ENCODE assay signal across 24 cellular contexts in genomic region chr2:219272995-219273394, GRCh38. TPM values are rescaled to one million over a fixed set of nuclear protein-coding genes. Genes with fewer than 3 reads are reported as not detected.
DNase-seq lines count a peak whose midpoint lies in the region; ATAC-seq, FAIRE-seq and TF ChIP-seq lines count a peak whose summit lies in the region.
"Had no signal": no experiment of that assay in that cellular context is flagged by ENCODE, and none has a peak within 500 bp of the region (broad histone marks: within the 10 kb centered on the region; RNA-seq: fewer than 3 reads in every experiment).

No MANE protein-coding gene starts in this region.

- POLR2A ChIA-PET in HCT116 (lab: Charles Lee) (no interaction called here), K562 (lab: Yijun Ruan, JAX) (interaction anchor here (0.5 to 0.8 kb wide), 4 partner anchors 9 to 232 kb away, joined by 3 to 5 read pairs (median 4); no protein-coding TSS in a partner anchor)

- no peak for FAIRE-seq in K562 (lab: Jason Lieb, UNC)
- FAIRE-seq: colon had no signal

- H3K4me2 ChIP-seq in HCT116 (ENCODE audit: low read length) (peak overlapping the region; percentile 92), K562 (ENCODE audit: insufficient read depth, low read length) (no peak overlapping the region), trophoblast cell (ENCODE audit: low read length) (no peak overlapping the region)
- H3K4me2 ChIP-seq: neural progenitor cell had no signal

- H3K79me1 ChIP-seq in trophoblast cell (ENCODE audit: low read length), result peaks cover 11% of the 10 kb centered on the region

- H2BK12ac ChIP-seq in trophoblast cell (ENCODE audit: low read length), result no peak overlapping the region

- no peak overlapping the region for H3K9ac ChIP-seq in HCT116 (ENCODE audit: low read length)
- H3K9ac ChIP-seq in K562 (ENCODE audit: insufficient read depth in 1 of 2, low read depth in 2 of 2, low read length in 2 of 2), result no peak overlapping the region
- H3K9ac ChIP-seq in trophoblast cell (ENCODE audit: low read length), result no peak overlapping the region
- H3K9ac ChIP-seq: neural progenitor cell had no signal

- H4K12ac ChIP-seq in trophoblast cell (ENCODE audit: low read depth, low read length), result no peak overlapping the region

- H2AFZ ChIP-seq in HCT116 (ENCODE audit: low read depth, low read length, poor library complexity, severe bottlenecking) (no peak overlapping the region), K562 (ENCODE audit: low read depth, low read length) (no peak overlapping the region), trophoblast cell (ENCODE audit: insufficient read depth, low read length, poor library complexity) (no peak overlapping the region)
- H2AFZ ChIP-seq: neural progenitor cell had no signal

- no peak overlapping the region for H3K23ac ChIP-seq in trophoblast cell (ENCODE audit: low read length)

- CTCF ChIA-PET in HCT116 (lab: Charles Lee), result no interaction called here
- CTCF ChIA-PET in K562 (lab: Yijun Ruan, JAX; ENCODE audit: low intra/inter-chr PET ratio), result no interaction called here

- no peak overlapping the region for H4K8ac ChIP-seq in trophoblast cell (ENCODE audit: low read depth, low read length)

- TF ChIP-seq CTCF in HCT116 (IDR thresholded peaks at IDR 0.05 in 2 of 3, conservative IDR thresholded peaks at IDR 0.05 in 1 of 3; ENCODE audit: borderline replicate concordance in 1 of 3, insufficient read depth in 1 of 3, low read depth in 2 of 3, low read length in 2 of 3) (no peak), K562 (IDR thresholded peaks at IDR 0.05 in 2 of 3, conservative IDR thresholded peaks at IDR 0.05 in 1 of 3; ENCODE audit: insufficient read depth in 2 of 3, low read depth in 1 of 3, low read length in 3 of 3) (no peak)

- no peaks in the 10 kb centered on the region for H3K9me1 ChIP-seq in K562 (ENCODE audit: control insufficient read depth, insufficient read depth, low read length)

- ATAC-seq in HCT116, result no peak
- no peak for ATAC-seq in K562
- ATAC-seq in GM18519 (IDR thresholded peaks at IDR 0.05; ENCODE audit: low FRiP score, unreplicated experiment), result no peak
- no peak for ATAC-seq in GM19452 (IDR thresholded peaks at IDR 0.05; ENCODE audit: unreplicated experiment)
- ATAC-seq: T-cell had no signal

- peak overlapping the region; percentile 29 for H4K91ac ChIP-seq in trophoblast cell (ENCODE audit: low read depth, low read length)

- no peak for TF ChIP-seq EP300 in K562 (IDR thresholded peaks at IDR 0.05; ENCODE audit: low read length)

- no peak overlapping the region for H2BK120ac ChIP-seq in trophoblast cell (ENCODE audit: insufficient read depth, low read length, poor library complexity)

- H3K4ac ChIP-seq in trophoblast cell (ENCODE audit: low read depth, low read length), result no peak overlapping the region

- BruUV-seq in HCT116 (replicated peaks; lab: Mats Ljungman, UMichigan) (no TSS peak), K562 (replicated peaks; lab: Mats Ljungman, UMichigan) (no TSS peak)

- H3K27ac ChIP-seq in HCT116 (ENCODE audit: low read depth, low read length), result no peak overlapping the region
- H3K27ac ChIP-seq in K562 (ENCODE audit: extremely low read depth, low read depth, low read length), result no peak overlapping the region
- no peak overlapping the region for H3K27ac ChIP-seq in trophoblast cell (ENCODE audit: low read depth, low read length)
- H3K27ac ChIP-seq: neural progenitor cell, VCaP had no signal

- H3K4me3 ChIP-seq in HCT116 (replicated peaks in 1 of 2; ENCODE audit: low read depth in 1 of 2, low read length in 2 of 2) (no peak overlapping the region), K562 (no peak overlapping the region), trophoblast cell (ENCODE audit: low read depth, low read length) (no peak overlapping the region)
- H3K4me3 ChIP-seq: left ventricle myocardium inferior, neural progenitor cell, thoracic aorta had no signal

- no peaks in the 10 kb centered on the region for H3K79me2 ChIP-seq in HCT116 (ENCODE audit: insufficient read depth, low read length)
- no peaks in the 10 kb centered on the region for H3K79me2 ChIP-seq in K562 (ENCODE audit: control insufficient read depth, insufficient read depth, low read length)
- peaks cover 2% of the 10 kb centered on the region for H3K79me2 ChIP-seq in trophoblast cell (ENCODE audit: control insufficient read depth, insufficient read depth, low read length, poor library complexity)

- no peak overlapping the region for H2BK5ac ChIP-seq in trophoblast cell (ENCODE audit: low read depth, low read length, poor library complexity)

- H3K18ac ChIP-seq in trophoblast cell (ENCODE audit: low read length), result no peak overlapping the region

- in situ Hi-C loops in K562 (cut with MboI), result no loop called here

- H3K27me3 ChIP-seq in HCT116 (ENCODE audit: insufficient read depth, low read length) (peaks cover 6% of the 10 kb centered on the region; the same call in 1 of the 2 replicates), K562 (ENCODE audit: control insufficient read depth in 2 of 2, insufficient read depth in 2 of 2, low read length in 2 of 2) (no peaks in the 10 kb centered on the region), trophoblast cell (ENCODE audit: insufficient read depth, low read length) (no peaks in the 10 kb centered on the region)

- no peak for TF ChIP-seq RAD21 in HCT116 (IDR thresholded peaks at IDR 0.05; ENCODE audit: low read depth)
- TF ChIP-seq RAD21 in K562 (CRISPR knock-in tag; conservative IDR thresholded peaks at IDR 0.05 in 1 of 2, IDR thresholded peaks at IDR 0.05 in 1 of 2), result no peak

- RAD21 ChIA-PET in HCT116 (lab: Charles Lee; ENCODE audit: low non-redundant PET in 1 of 2, low total read pairs in 2 of 2, uncharacterized antibody in 2 of 2, unreplicated experiment in 2 of 2), result no interaction called here

- no peak overlapping the region for H3K14ac ChIP-seq in trophoblast cell (ENCODE audit: low read length)

- H2AK5ac ChIP-seq in trophoblast cell (ENCODE audit: low read length), result no peak overlapping the region

- H3K9me2 ChIP-seq in HCT116 (ENCODE audit: insufficient read depth), result no peaks in the 10 kb centered on the region

- no peaks in the 10 kb centered on the region for H3K36me3 ChIP-seq in HCT116 (ENCODE audit: control insufficient read depth in 1 of 2, insufficient read depth in 2 of 2, low read length in 2 of 2)
- no peaks in the 10 kb centered on the region for H3K36me3 ChIP-seq in K562 (ENCODE audit: control insufficient read depth, insufficient read depth, low read length)
- no peaks in the 10 kb centered on the region for H3K36me3 ChIP-seq in trophoblast cell (ENCODE audit: control insufficient read depth in 1 of 2, insufficient read depth in 2 of 2, low read length in 2 of 2)
- H3K36me3 ChIP-seq: left ventricle myocardium inferior, neural progenitor cell, thoracic aorta had no signal

- H3K4me1 ChIP-seq in HCT116 (ENCODE audit: control insufficient read depth in 1 of 2, insufficient read depth in 2 of 2, low read length in 2 of 2) (peaks cover 33 to 46% of the 10 kb centered on the region in 2 experiments), K562 (replicated peaks in 1 of 2; ENCODE audit: control insufficient read depth in 2 of 2, insufficient read depth in 2 of 2, low read length in 2 of 2) (peaks cover 9 to 12% of the 10 kb centered on the region in 2 experiments), trophoblast cell (ENCODE audit: control insufficient read depth in 1 of 2, insufficient read depth in 2 of 2, low read length in 2 of 2) (peaks cover 13 to 14% of the 10 kb centered on the region in 2 experiments)

- 10% methylated on average over 2 of the region's 2 CpGs for whole genome bisulfite sequencing in K562 (ENCODE audit: insufficient coverage, low coverage, missing lambda C conversion rate)
- WGBS in trophoblast cell (ENCODE audit: extremely low coverage, insufficient coverage, insufficient read length), result no CpG with 5 or more reads among the region's 2 CpGs

- intact Hi-C loops in HCT116 (cut with micrococcal nuclease), result no loop called here
- intact Hi-C loops in K562 (cut with micrococcal nuclease), result no loop called here

- TF ChIP-seq POLR2A in HCT116 (IDR thresholded peaks at IDR 0.05; ENCODE audit: borderline replicate concordance, extremely low read depth, insufficient read depth, insufficient read length) (no peak), K562 (conservative IDR thresholded peaks at IDR 0.05) (no peak)

- no peaks in the 10 kb centered on the region for H4K20me1 ChIP-seq in HCT116 (ENCODE audit: insufficient read depth)
- no peaks in the 10 kb centered on the region for H4K20me1 ChIP-seq in K562 (replicated peaks; ENCODE audit: control insufficient read depth, insufficient read depth, low read length)

- DNase-seq in HCT116 (ENCODE audit: low read depth, low spot score), result no peak
- peak; percentile 65 for DNase-seq in NCI-H226
- DNase-seq in K562 (ENCODE audit: extremely low read depth in 1 of 4, low spot score in 3 of 4), result no peak
- DNase-seq in trophoblast cell, result peak in 1 of 2 donors; percentile 34
- no peak for DNase-seq in NCI-H1436 (lab: John Stamatoyannopoulos, UW)
- DNase-seq: activated CD4-positive, alpha-beta memory T cell treated with anti-CD3 and anti-CD28 coated beads for 36 hours; activated naive CD4-positive, alpha-beta T cell treated with anti-CD3 and anti-CD28 coated beads, Interleukin-2, amount 10 ng/mL, durations not matched to agents 7 days and 5 days; activated T-cell treated with anti-CD3 and anti-CD28 coated beads, Interleukin-2, amount 50 U/mL, for 24 hours; H7; left ventricle myocardium inferior; NCI-H1930; NCI-H446; Right ventricle myocardium superior; T-cell had no signal

- no peaks in the 10 kb centered on the region for H3K9me3 ChIP-seq in HCT116 (ENCODE audit: control insufficient read depth in 1 of 2, insufficient read depth in 1 of 2, low read depth in 1 of 2, low read length in 2 of 2)
- no peaks in the 10 kb centered on the region for H3K9me3 ChIP-seq in K562 (replicated peaks; ENCODE audit: control insufficient read depth, insufficient read depth, low read depth, low read length)
- H3K9me3 ChIP-seq in trophoblast cell (ENCODE audit: insufficient read depth, low read depth, low read length), result no peaks in the 10 kb centered on the region
- H3K9me3 ChIP-seq: left ventricle myocardium inferior, thoracic aorta had no signal

RNA-seq across cellular contexts. Expression of gene DNAJB2, which starts 6.2 kb away (rescaled TPM):
- total RNA-seq in HCT116 (2021; ENCODE audit: unreplicated experiment), result 36.2 TPM
- 30.8 and 44.4 TPM in 2 replicates for polyA plus RNA-seq in HCT116 (2012)
- 11.1 and 15.9 TPM in 2 replicates for total RNA-seq in K562 (2011; cell fraction: chromatin; rRNA removed; ENCODE audit: low replicate concordance)
- total RNA-seq in K562 (2011; cell fraction: nucleolus; rRNA removed), result 9.1 and 10.3 TPM in 2 replicates
- 7.7 and 9.6 TPM in 2 replicates for total RNA-seq in K562 (2011; cell fraction: nucleoplasm; rRNA removed)
- total RNA-seq in K562 (2014; rRNA removed), result 1.6 and 1.7 TPM in 2 replicates
- total RNA-seq in K562 (2014; rRNA removed; fragmentation: Illumina TruSeq; extraction: Trizol), result 0.99 and 1.1 TPM in 2 replicates
- total RNA-seq in K562 (2015; rRNA removed; fragmentation: Illumina TruSeq; extraction: Trizol), result 1.7 and 2.1 TPM in 2 replicates
- total RNA-seq in K562 (2021), result 2.5 and 2.8 TPM in 2 replicates
- polyA plus RNA-seq in K562 (2011; rRNA removed), result 2.6 and 8.2 TPM in 2 replicates
- polyA plus RNA-seq in K562 (2011; cell fraction: cytosol; rRNA removed), result 3.7 and 7.3 TPM in 2 replicates
- 9.3 and 20.5 TPM in 2 replicates for polyA plus RNA-seq in K562 (2011; cell fraction: nucleus; rRNA removed)
- 5.0 and 8.5 TPM in 2 replicates for polyA plus RNA-seq in K562 (2012)
- polyA plus RNA-seq in K562 (2014; fragmentation: Illumina TruSeq; extraction: Trizol), result 1.8 and 2.2 TPM in 2 replicates
- under 1 TPM in 1 of 2 experiments, not detected in 1; 0.08 TPM for polyA plus RNA-seq in K562 (2014; fragmentation: Nextera tagmentation; extraction: Ambion mirVana)
- 3.0 and 3.9 TPM in 2 replicates for polyA plus RNA-seq in K562 (2014; rRNA removed)
- polyA minus RNA-seq in K562 (2011; rRNA and poly(A)+ RNA removed), result 2.0 and 4.1 TPM in 2 replicates
- 3.9 and 4.7 TPM in 2 replicates for polyA minus RNA-seq in K562 (2011; cell fraction: cytosol; rRNA and poly(A)+ RNA removed)
- 3.4 and 10.0 TPM in 2 replicates for polyA minus RNA-seq in K562 (2011; cell fraction: nucleus; rRNA and poly(A)+ RNA removed)
- 55.4 and 57.3 TPM in 2 replicates for polyA plus RNA-seq in trophoblast cell (2013)

RNA-seq across cellular contexts. Expression of gene TUBA4A, which starts 19.3 kb away (rescaled TPM):
- total RNA-seq in HCT116 (2021; ENCODE audit: unreplicated experiment) (32.7 TPM), K562 (2014; rRNA removed) (32.8 and 47.0 TPM in 2 replicates), K562 (2014; rRNA removed; fragmentation: Illumina TruSeq; extraction: Trizol) (30.0 and 32.1 TPM in 2 replicates), K562 (2015; rRNA removed; fragmentation: Illumina TruSeq; extraction: Trizol) (25.1 and 26.9 TPM in 2 replicates), K562 (2021) (52.4 and 57.6 TPM in 2 replicates)
- 47.0 and 59.8 TPM in 2 replicates for polyA plus RNA-seq in HCT116 (2012)
- total RNA-seq in K562 (2011; cell fraction: chromatin; rRNA removed; ENCODE audit: low replicate concordance), result 31.2 and 48.4 TPM in 2 replicates
- total RNA-seq in K562 (2011; cell fraction: nucleolus; rRNA removed), result 21.7 and 30.7 TPM in 2 replicates
- 25.6 and 26.8 TPM in 2 replicates for total RNA-seq in K562 (2011; cell fraction: nucleoplasm; rRNA removed)
- polyA plus RNA-seq in K562 (2011; rRNA removed) (48.6 and 71.9 TPM in 2 replicates), K562 (2014; fragmentation: Illumina TruSeq; extraction: Trizol) (126 and 174 TPM in 2 replicates), K562 (2014; fragmentation: Nextera tagmentation; extraction: Ambion mirVana) (10 to 100 TPM; 31.5 to 60.0 TPM), K562 (2014; rRNA removed) (42.4 and 48.9 TPM in 2 replicates)
- polyA plus RNA-seq in K562 (2011; cell fraction: cytosol; rRNA removed), result 91.8 and 167 TPM in 2 replicates
- 89.0 and 90.1 TPM in 2 replicates for polyA plus RNA-seq in K562 (2011; cell fraction: nucleus; rRNA removed)
- polyA plus RNA-seq in K562 (2012), result 60.3 and 69.5 TPM in 2 replicates
- 19.6 and 23.6 TPM in 2 replicates for polyA minus RNA-seq in K562 (2011; rRNA and poly(A)+ RNA removed)
- 25.1 and 27.8 TPM in 2 replicates for polyA minus RNA-seq in K562 (2011; cell fraction: cytosol; rRNA and poly(A)+ RNA removed)
- 12.7 and 18.3 TPM in 2 replicates for polyA minus RNA-seq in K562 (2011; cell fraction: nucleus; rRNA and poly(A)+ RNA removed)
- 6.6 and 6.9 TPM in 2 replicates for polyA plus RNA-seq in trophoblast cell (2013)

RNA-seq across cellular contexts. Expression of gene TUBA4B, which starts 20.0 kb away (rescaled TPM):
- total RNA-seq in HCT116 (2021; ENCODE audit: unreplicated experiment) (not detected), K562 (2014; rRNA removed) (not detected in 2 replicates), K562 (2014; rRNA removed; fragmentation: Illumina TruSeq; extraction: Trizol) (not detected in 2 replicates), K562 (2015; rRNA removed; fragmentation: Illumina TruSeq; extraction: Trizol) (not detected in 2 replicates), K562 (2021) (not detected in 2 replicates)
- polyA plus RNA-seq in HCT116 (2012), result not detected in 2 replicates
- not detected in 2 replicates for total RNA-seq in K562 (2011; cell fraction: chromatin; rRNA removed; ENCODE audit: low replicate concordance)
- total RNA-seq in K562 (2011; cell fraction: nucleolus; rRNA removed), result not detected in 2 replicates
- total RNA-seq in K562 (2011; cell fraction: nucleoplasm; rRNA removed), result not detected in 2 replicates
- polyA plus RNA-seq in K562 (2011; rRNA removed) (not detected in 2 replicates), K562 (2014; fragmentation: Illumina TruSeq; extraction: Trizol) (not detected in 2 replicates), K562 (2014; fragmentation: Nextera tagmentation; extraction: Ambion mirVana) (under 1 TPM in 1 of 2 experiments, not detected in 1; 0.04 TPM), K562 (2014; rRNA removed) (not detected in 2 replicates)
- not detected in 2 replicates for polyA plus RNA-seq in K562 (2011; cell fraction: cytosol; rRNA removed)
- not detected in 2 replicates for polyA plus RNA-seq in K562 (2011; cell fraction: nucleus; rRNA removed)
- 0.05 TPM in 1 of 2 replicates, not detected in the other for polyA plus RNA-seq in K562 (2012)
- polyA minus RNA-seq in K562 (2011; rRNA and poly(A)+ RNA removed), result not detected in 2 replicates
- not detected in 2 replicates for polyA minus RNA-seq in K562 (2011; cell fraction: cytosol; rRNA and poly(A)+ RNA removed)
- polyA minus RNA-seq in K562 (2011; cell fraction: nucleus; rRNA and poly(A)+ RNA removed), result not detected in 2 replicates
- polyA plus RNA-seq in trophoblast cell (2013), result not detected in 2 replicates
- total RNA-seq: activated CD4-positive, alpha-beta memory T cell treated with anti-CD3 and anti-CD28 coated beads for 36 hours; fibroblast of lung; G401; left ventricle myocardium inferior; mononuclear cell; Right ventricle myocardium superior; T-cell; thoracic aorta had no signal
- polyA plus RNA-seq: fibroblast of lung, IgD-negative memory B cell had no signal

RNA-seq across cellular contexts. Expression of gene STK16, which starts 27.7 kb away (rescaled TPM):
- total RNA-seq in HCT116 (2021; ENCODE audit: unreplicated experiment) (31.4 TPM), K562 (2014; rRNA removed) (5.4 and 9.9 TPM in 2 replicates), K562 (2014; rRNA removed; fragmentation: Illumina TruSeq; extraction: Trizol) (13.1 and 17.8 TPM in 2 replicates), K562 (2015; rRNA removed; fragmentation: Illumina TruSeq; extraction: Trizol) (16.4 and 16.9 TPM in 2 replicates), K562 (2021) (18.2 and 19.8 TPM in 2 replicates)
- polyA plus RNA-seq in HCT116 (2012), result 44.1 and 49.2 TPM in 2 replicates
- total RNA-seq in K562 (2011; cell fraction: chromatin; rRNA removed; ENCODE audit: low replicate concordance), result 42.8 and 94.2 TPM in 2 replicates
- 52.6 and 59.7 TPM in 2 replicates for total RNA-seq in K562 (2011; cell fraction: nucleolus; rRNA removed)
- 43.8 and 46.6 TPM in 2 replicates for total RNA-seq in K562 (2011; cell fraction: nucleoplasm; rRNA removed)
- polyA plus RNA-seq in K562 (2011; rRNA removed) (34.6 and 41.4 TPM in 2 replicates), K562 (2014; fragmentation: Illumina TruSeq; extraction: Trizol) (33.8 and 36.2 TPM in 2 replicates), K562 (2014; fragmentation: Nextera tagmentation; extraction: Ambion mirVana) (10 to 100 TPM in 1 of 2 experiments, 1 to 10 TPM in 1; 5.6 to 12.9 TPM), K562 (2014; rRNA removed) (21.0 and 24.6 TPM in 2 replicates)
- polyA plus RNA-seq in K562 (2011; cell fraction: cytosol; rRNA removed), result 57.6 and 64.0 TPM in 2 replicates
- 72.9 and 74.0 TPM in 2 replicates for polyA plus RNA-seq in K562 (2011; cell fraction: nucleus; rRNA removed)
- polyA plus RNA-seq in K562 (2012), result 17.4 and 29.3 TPM in 2 replicates
- polyA minus RNA-seq in K562 (2011; rRNA and poly(A)+ RNA removed), result 26.1 and 28.4 TPM in 2 replicates
- polyA minus RNA-seq in K562 (2011; cell fraction: cytosol; rRNA and poly(A)+ RNA removed), result 12.9 and 18.8 TPM in 2 replicates
- 40.4 and 52.2 TPM in 2 replicates for polyA minus RNA-seq in K562 (2011; cell fraction: nucleus; rRNA and poly(A)+ RNA removed)
- polyA plus RNA-seq in trophoblast cell (2013), result 11.7 and 13.6 TPM in 2 replicates

RNA-seq across cellular contexts. Expression of gene GLB1L, which starts 27.8 kb away (rescaled TPM):
- total RNA-seq in HCT116 (2021; ENCODE audit: unreplicated experiment) (6.6 TPM), K562 (2014; rRNA removed) (2.2 and 3.4 TPM in 2 replicates), K562 (2014; rRNA removed; fragmentation: Illumina TruSeq; extraction: Trizol) (2.5 and 2.6 TPM in 2 replicates), K562 (2015; rRNA removed; fragmentation: Illumina TruSeq; extraction: Trizol) (2.2 and 3.2 TPM in 2 replicates), K562 (2021) (2.7 and 3.6 TPM in 2 replicates)
- 2.4 and 4.6 TPM in 2 replicates for polyA plus RNA-seq in HCT116 (2012)
- 9.2 and 12.3 TPM in 2 replicates for total RNA-seq in K562 (2011; cell fraction: chromatin; rRNA removed; ENCODE audit: low replicate concordance)
- 6.4 and 8.3 TPM in 2 replicates for total RNA-seq in K562 (2011; cell fraction: nucleolus; rRNA removed)
- 4.4 and 8.7 TPM in 2 replicates for total RNA-seq in K562 (2011; cell fraction: nucleoplasm; rRNA removed)
- polyA plus RNA-seq in K562 (2011; rRNA removed) (1.8 and 2.9 TPM in 2 replicates), K562 (2014; fragmentation: Illumina TruSeq; extraction: Trizol) (2.8 and 4.0 TPM in 2 replicates), K562 (2014; fragmentation: Nextera tagmentation; extraction: Ambion mirVana) (under 1 TPM; 0.42 to 0.59 TPM), K562 (2014; rRNA removed) (2.8 and 4.4 TPM in 2 replicates)
- 1.9 and 2.5 TPM in 2 replicates for polyA plus RNA-seq in K562 (2011; cell fraction: cytosol; rRNA removed)
- polyA plus RNA-seq in K562 (2011; cell fraction: nucleus; rRNA removed), result 4.8 and 4.9 TPM in 2 replicates
- polyA plus RNA-seq in K562 (2012), result 2.2 and 4.1 TPM in 2 replicates
- 1.8 and 2.1 TPM in 2 replicates for polyA minus RNA-seq in K562 (2011; rRNA and poly(A)+ RNA removed)
- polyA minus RNA-seq in K562 (2011; cell fraction: cytosol; rRNA and poly(A)+ RNA removed), result 0.95 and 1.4 TPM in 2 replicates
- polyA minus RNA-seq in K562 (2011; cell fraction: nucleus; rRNA and poly(A)+ RNA removed), result 2.7 and 3.6 TPM in 2 replicates
- 2.3 and 2.8 TPM in 2 replicates for polyA plus RNA-seq in trophoblast cell (2013)
- polyA plus RNA-seq: IgD-negative memory B cell had no signal

Comparison
In these comparisons a context has a peak if more than half of its experiments do, and no peak if none do; other contexts are left out.
1. Of the 22 proteins assayed by ChIP-seq in both K562 and HCT116: peak only in K562: FOSL1; only in HCT116: none; in both: none; in neither: 19; mixed calls (peak in some experiments, not most) for 2.